Comparison of ENCODE assay signal across 27 cellular contexts in the genomic region with DNA sequence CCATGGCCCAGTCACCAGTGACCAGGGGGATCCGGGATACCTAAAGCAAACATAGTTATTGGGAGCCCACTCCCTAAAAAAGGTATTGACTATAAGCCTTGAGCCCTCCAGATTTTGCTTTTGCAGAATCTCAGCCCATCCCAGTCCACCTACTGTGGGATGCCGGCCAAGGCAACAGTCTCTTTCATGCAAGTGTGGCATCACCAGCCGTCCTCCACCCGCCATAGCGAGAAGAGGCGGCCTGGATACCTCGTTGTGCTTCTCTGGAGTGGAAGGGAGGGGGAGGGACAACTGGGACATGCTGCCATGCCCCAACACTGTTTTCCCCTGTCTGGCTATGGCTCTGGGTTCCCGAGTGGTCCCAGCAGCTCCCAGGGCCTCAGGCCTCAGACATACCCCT.
DNase-seq lines count a peak whose midpoint lies in the region; ATAC-seq and TF ChIP-seq lines count a peak whose summit lies in the region.
"Had no signal": no experiment of that assay in that cellular context is flagged by ENCODE, and none has a peak within 500 bp of the region (broad histone marks: within the 10 kb centered on the region; RNA-seq: fewer than 3 reads in every experiment).

No MANE protein-coding gene starts in this region.

- intact Hi-C loops in natural killer cell (cut with micrococcal nuclease): no loop called here

- CTCF ChIA-PET in RWPE1 (lab: Yijun Ruan, JAX): no interaction called here

- no peak for TF ChIP-seq CTCF in natural killer cell (IDR thresholded peaks at IDR 0.05)
- no peak for TF ChIP-seq CTCF in RWPE1 (conservative IDR thresholded peaks at IDR 0.05; ENCODE audit: low read depth)

- no peak overlapping the region for H3K4me3 Mint-ChIP-seq in natural killer cell treated with Interleukin-12 subunit alpha and Interleukin-12 subunit beta and Interleukin-15 and Interleukin-18, amount 100 ng/mL, for 72 hours
- no peak overlapping the region for H3K4me3 Mint-ChIP-seq in natural killer cell
- H3K4me3 Mint-ChIP-seq in stimulated activated naive B cell treated with anti-CD40 and anti-IgM and Interleukin-4, amounts not matched to agents 10 μg/mL and 1 μg/mL and 100 μg/mL, for 72 hours: no peak overlapping the region
- H3K4me3 Mint-ChIP-seq: CD14-positive monocyte; CD4-positive, alpha-beta memory T cell; CD4-positive, CD25-positive, alpha-beta regulatory T cell; CD8-positive, alpha-beta memory T cell had no signal

- no peaks in the 10 kb centered on the region for H3K27me3 Mint-ChIP-seq in natural killer cell treated with Interleukin-12 subunit alpha and Interleukin-12 subunit beta and Interleukin-15 and Interleukin-18, amount 100 ng/mL, for 72 hours
- no peaks in the 10 kb centered on the region for H3K27me3 Mint-ChIP-seq in natural killer cell (ENCODE audit: low read depth in 2 of 2)
- no peaks in the 10 kb centered on the region for H3K27me3 Mint-ChIP-seq in stimulated activated naive B cell treated with anti-CD40 and anti-IgM and Interleukin-4, amounts not matched to agents 10 μg/mL and 1 μg/mL and 100 μg/mL, for 72 hours
- H3K27me3 Mint-ChIP-seq: CD4-positive, alpha-beta memory T cell; CD4-positive, CD25-positive, alpha-beta regulatory T cell; CD8-positive, alpha-beta memory T cell had no signal

- H3K36me3 Mint-ChIP-seq in natural killer cell treated with Interleukin-12 subunit alpha and Interleukin-12 subunit beta and Interleukin-15 and Interleukin-18, amount 100 ng/mL, for 72 hours: peaks cover 6% of the 10 kb centered on the region
- no peaks in the 10 kb centered on the region for H3K36me3 Mint-ChIP-seq in natural killer cell
- peaks cover 48 to 74% of the 10 kb centered on the region in 2 donors for H3K36me3 Mint-ChIP-seq in stimulated activated naive B cell treated with anti-CD40 and anti-IgM and Interleukin-4, amounts not matched to agents 10 μg/mL and 1 μg/mL and 100 μg/mL, for 72 hours

- DNase-seq in natural killer cell treated with Interleukin-12 subunit alpha and Interleukin-12 subunit beta and Interleukin-15 and Interleukin-18, amount 100 ng/mL, for 72 hours (ENCODE audit: low spot score): peak; percentile 3
- no peak for DNase-seq in natural killer cell
- no peak for DNase-seq in RWPE1 (ENCODE audit: low spot score)
- no peak for DNase-seq in stimulated activated CD4-positive, alpha-beta T cell treated with anti-CD3 and anti-CD28 coated beads, Interleukin-1b, Interleukin-23, amount 100 ng/mL, for 48 hours
- DNase-seq in nucleus accumbens (lab: John Stamatoyannopoulos, UW): no peak
- no peak for DNase-seq in stimulated activated naive B cell treated with anti-CD40 and anti-IgM and Interleukin-4, amounts not matched to agents 10 μg/mL and 1 μg/mL and 100 μg/mL, for 72 hours
- DNase-seq: AML-193; BE2C; C1 segment of cervical spinal cord; CD4-positive, alpha-beta memory T cell; CD4-positive, CD25-positive, alpha-beta regulatory T cell; CD8-positive, alpha-beta memory T cell; COR-L47; DMS 273 treated with DMSO at 0.1 percent for 48 hours; DMS153; DMS53; DMS79; DND-41; EL; GDM1 had no signal

- no peaks in the 10 kb centered on the region for H3K9me3 Mint-ChIP-seq in natural killer cell treated with Interleukin-12 subunit alpha and Interleukin-12 subunit beta and Interleukin-15 and Interleukin-18, amount 100 ng/mL, for 72 hours
- H3K9me3 Mint-ChIP-seq in natural killer cell: no peaks in the 10 kb centered on the region
- H3K9me3 Mint-ChIP-seq in stimulated activated naive B cell treated with anti-CD40 and anti-IgM and Interleukin-4, amounts not matched to agents 10 μg/mL and 1 μg/mL and 100 μg/mL, for 72 hours: peaks cover 0 to 2% of the 10 kb centered on the region in 2 donors

- no peak overlapping the region for H3K27ac Mint-ChIP-seq in natural killer cell treated with Interleukin-12 subunit alpha and Interleukin-12 subunit beta and Interleukin-15 and Interleukin-18, amount 100 ng/mL, for 72 hours
- H3K27ac Mint-ChIP-seq in natural killer cell: no peak overlapping the region
- no peak overlapping the region for H3K27ac Mint-ChIP-seq in stimulated activated naive B cell treated with anti-CD40 and anti-IgM and Interleukin-4, amounts not matched to agents 10 μg/mL and 1 μg/mL and 100 μg/mL, for 72 hours
- H3K27ac Mint-ChIP-seq: CD14-positive monocyte; CD4-positive, alpha-beta memory T cell; CD4-positive, CD25-positive, alpha-beta regulatory T cell; CD8-positive, alpha-beta memory T cell had no signal

- 0 out of 2 replicates have a peak overlapping the region, but pooled peaks have one; percentile 2 for H3K27ac ChIP-seq in RWPE1
- peak overlapping the region; percentile 47 for H3K27ac ChIP-seq in cingulate gyrus (ENCODE audit: low read depth, low read length)
- H3K27ac ChIP-seq in temporal lobe (ENCODE audit: low read depth, low read length): peak overlapping the region; percentile 4
- H3K27ac ChIP-seq: 22Rv1, A549, BLaER1 had no signal

- H3K4me1 Mint-ChIP-seq in natural killer cell treated with Interleukin-12 subunit alpha and Interleukin-12 subunit beta and Interleukin-15 and Interleukin-18, amount 100 ng/mL, for 72 hours (ENCODE audit: low read depth in 2 of 2): peaks cover 3% of the 10 kb centered on the region in 2 donors
- peaks cover 0 to 4% of the 10 kb centered on the region in 2 donors for H3K4me1 Mint-ChIP-seq in natural killer cell
- peaks cover 8 to 20% of the 10 kb centered on the region in 2 donors for H3K4me1 Mint-ChIP-seq in stimulated activated naive B cell treated with anti-CD40 and anti-IgM and Interleukin-4, amounts not matched to agents 10 μg/mL and 1 μg/mL and 100 μg/mL, for 72 hours

- ATAC-seq in natural killer cell treated with Interleukin-12 subunit alpha and Interleukin-12 subunit beta and Interleukin-15 and Interleukin-18, amount 100 ng/mL, for 72 hours: no peak
- ATAC-seq in natural killer cell: no peak
- no peak for ATAC-seq in stimulated activated naive B cell treated with anti-CD40 and anti-IgM and Interleukin-4, amounts not matched to agents 10 μg/mL and 1 μg/mL and 100 μg/mL, for 72 hours (replicated peaks)
- ATAC-seq: A549, GM12878 had no signal

- POLR2A ChIA-PET in RWPE1 (lab: Yijun Ruan, JAX; ENCODE audit: low non-redundant PET): interaction anchor here (0.6 kb wide), 1 partner anchor 305 kb away, joined by 3 read pairs; no protein-coding TSS in a partner anchor
